In genomic region chrX:71558920-71559319, GRCh38 we compare ENCODE assay signal across 23 cellular contexts. TPM values are rescaled to one million over a fixed set of nuclear protein-coding genes. Genes with fewer than 3 reads are reported as not detected.
DNase-seq lines count a peak whose midpoint lies in the region; ATAC-seq, FAIRE-seq and TF ChIP-seq lines count a peak whose summit lies in the region.
"Had no signal": no experiment of that assay in that cellular context is flagged by ENCODE, and none has a peak within 500 bp of the region (broad histone marks: within the 10 kb centered on the region; RNA-seq: fewer than 3 reads in every experiment).

No MANE protein-coding gene starts in this region.

- no peak overlapping the region for H3K9ac ChIP-seq in IMR-90 (ENCODE audit: low read depth, low read length)
- H3K9ac ChIP-seq in trophoblast cell (ENCODE audit: low read length) = no peak overlapping the region
- H3K9ac ChIP-seq: BLaER1 had no signal

- no peak overlapping the region for H4K8ac ChIP-seq in IMR-90 (ENCODE audit: low read depth in 2 of 2, low read length in 2 of 2)
- no peak overlapping the region for H4K8ac ChIP-seq in trophoblast cell (ENCODE audit: low read depth, low read length)

- TF ChIP-seq POLR2A in A549 (IDR thresholded peaks at IDR 0.05; ENCODE audit: low read length) (no peak), IMR-90 (IDR thresholded peaks at IDR 0.05; ENCODE audit: low read depth, low read length) (no peak)

- H4K12ac ChIP-seq in trophoblast cell (ENCODE audit: low read depth, low read length) = no peak overlapping the region

- peaks cover 3% of the 10 kb centered on the region for H3K9me3 Mint-ChIP-seq in progenitor cell of endocrine pancreas (ENCODE audit: low read depth)
- H3K9me3 Mint-ChIP-seq: CD8-positive, alpha-beta T cell; GM23338 had no signal

- H3K4me3 ChIP-seq in A549 (no peak overlapping the region), IMR-90 (ENCODE audit: insufficient read depth, low read depth, low read length) (no peak overlapping the region), trophoblast cell (ENCODE audit: low read depth, low read length) (no peak overlapping the region)
- H3K4me3 ChIP-seq: BLaER1, GM12878, GM23338 had no signal

- H3K4me1 ChIP-seq in A549 (peaks cover 22% of the 10 kb centered on the region), IMR-90 (ENCODE audit: control insufficient read depth, insufficient read depth, low read length) (no peaks in the 10 kb centered on the region), trophoblast cell (ENCODE audit: control insufficient read depth in 1 of 2, insufficient read depth in 2 of 2, low read length in 2 of 2) (no peaks in the 10 kb centered on the region)
- H3K4me1 ChIP-seq: BLaER1 had no signal

- no peak overlapping the region for H2AK9ac ChIP-seq in IMR-90 (replicated peaks; ENCODE audit: low read depth, low read length, poor library complexity)

- H3K4ac ChIP-seq in IMR-90 (ENCODE audit: low read depth, low read length) = no peak overlapping the region
- H3K4ac ChIP-seq in trophoblast cell (ENCODE audit: low read depth, low read length) = no peak overlapping the region

- H4K5ac ChIP-seq in IMR-90 (ENCODE audit: low read depth, low read length) = no peak overlapping the region

- no peak overlapping the region for H2BK12ac ChIP-seq in trophoblast cell (ENCODE audit: low read length)

- H3K27me3 Mint-ChIP-seq in progenitor cell of endocrine pancreas (no peaks in the 10 kb centered on the region), T-helper 17 cell (no peaks in the 10 kb centered on the region)
- H3K27me3 Mint-ChIP-seq: B cell; CD4-positive, CD25-positive, alpha-beta regulatory T cell had no signal

- no peak for ATAC-seq in A549
- ATAC-seq in IMR-90 (ENCODE audit: low read depth) = no peak
- ATAC-seq in T-helper 17 cell = no peak
- ATAC-seq: CD8-positive, alpha-beta T cell; GM12878; GM23338; HCT116 had no signal

- POLR2A ChIA-PET in A549 (lab: Yijun Ruan, JAX) (no interaction called here), IMR-90 (lab: Charles Lee; ENCODE audit: unreplicated experiment) (interaction anchor here (0.6 kb wide), 1 partner anchor 437 kb away, joined by 3 read pairs; no protein-coding TSS in a partner anchor)

- H3K79me1 ChIP-seq in IMR-90 (ENCODE audit: low read depth in 1 of 2, low read length in 2 of 2) (peaks cover under 1 to 4% of the 10 kb centered on the region in 2 experiments; a peak in 2 of 4 replicates), trophoblast cell (ENCODE audit: low read length) (no peaks in the 10 kb centered on the region)

- no peak overlapping the region for H2BK120ac ChIP-seq in IMR-90 (ENCODE audit: low read depth, low read length)
- no peak overlapping the region for H2BK120ac ChIP-seq in trophoblast cell (ENCODE audit: insufficient read depth, low read length, poor library complexity)

- H3K36me3 ChIP-seq in IMR-90 (ENCODE audit: control insufficient read depth, insufficient read depth, low read length) (peaks cover 34% of the 10 kb centered on the region), trophoblast cell (ENCODE audit: control insufficient read depth in 1 of 2, insufficient read depth in 2 of 2, low read length in 2 of 2) (peaks cover 23 to 35% of the 10 kb centered on the region in 2 experiments)

- H3K4me1 Mint-ChIP-seq in progenitor cell of endocrine pancreas (ENCODE audit: low read depth) = peaks cover 7% of the 10 kb centered on the region
- peaks cover 9% of the 10 kb centered on the region for H3K4me1 Mint-ChIP-seq in T-helper 17 cell
- H3K4me1 Mint-ChIP-seq: B cell, GM23338, H9 had no signal

- DNase-seq in A549 (ENCODE audit: low read depth in 1 of 2, low spot score in 1 of 2) = no peak
- no peak for DNase-seq in IMR-90
- DNase-seq in progenitor cell of endocrine pancreas (ENCODE audit: low spot score, unreplicated experiment) = no peak
- DNase-seq in trophoblast cell = no peak
- no peak for DNase-seq in T-helper 17 cell
- DNase-seq: Caco-2; CD4-positive, CD25-positive, alpha-beta regulatory T cell; CD8-positive, alpha-beta T cell; DMS 273 treated with DMSO at 0.1 percent for 48 hours; DMS79; EL; GDM1; H9 had no signal

- H4K20me1 ChIP-seq in IMR-90 (ENCODE audit: insufficient read depth, low read length) = peaks cover 2% of the 10 kb centered on the region; the same call in 1 of the 2 replicates

- H3K4me3 Mint-ChIP-seq in progenitor cell of endocrine pancreas (ENCODE audit: low read depth) (no peak overlapping the region), T-helper 17 cell (no peak overlapping the region)
- H3K4me3 Mint-ChIP-seq: B cell; CD4-positive, CD25-positive, alpha-beta regulatory T cell; CD8-positive, alpha-beta T cell; GM23338; H9 had no signal

- no peak overlapping the region for H3K27ac ChIP-seq in A549
- no peak overlapping the region for H3K27ac ChIP-seq in IMR-90 (ENCODE audit: insufficient read depth, low read length)
- no peak overlapping the region for H3K27ac ChIP-seq in trophoblast cell (ENCODE audit: low read depth, low read length)
- H3K27ac ChIP-seq: BLaER1, C4-2B had no signal

- H3K27me3 ChIP-seq in IMR-90 (ENCODE audit: control insufficient read depth, insufficient read depth, low read length) (peaks cover 2% of the 10 kb centered on the region; the same call in 1 of the 2 replicates), trophoblast cell (ENCODE audit: insufficient read depth, low read length) (no peaks in the 10 kb centered on the region)

- dilution Hi-C loops in IMR-90 (cut with HindIII; ENCODE audit: low sequenced_read_pairs, unreplicated experiment) = no loop called here

- H3K56ac ChIP-seq in IMR-90 (ENCODE audit: extremely low read depth, insufficient read depth, low read length) = no peak overlapping the region

- 92% methylated on average over 5 of the region's 5 CpGs for WGBS in A549 (ENCODE audit: missing lambda C conversion rate)
- no CpG with 5 or more reads among the region's 5 CpGs for WGBS in IMR-90 (ENCODE audit: extremely low coverage in 2 of 2, insufficient read length in 1 of 2), 2 experiments
- WGBS in trophoblast cell (ENCODE audit: extremely low coverage, insufficient coverage, insufficient read length) = no CpG with 5 or more reads among the region's 5 CpGs

- H3K18ac ChIP-seq in IMR-90 (ENCODE audit: low read depth, low read length) (no peak overlapping the region), trophoblast cell (ENCODE audit: low read length) (no peak overlapping the region)

- H3K9me3 ChIP-seq in A549 (no peaks in the 10 kb centered on the region), IMR-90 (ENCODE audit: control insufficient read depth, insufficient read depth, low read length) (no peaks in the 10 kb centered on the region), trophoblast cell (ENCODE audit: insufficient read depth, low read depth, low read length) (no peaks in the 10 kb centered on the region), T-helper 17 cell (ENCODE audit: control insufficient read depth, low read length, poor library complexity, severe bottlenecking) (no peaks in the 10 kb centered on the region)
- H3K9me3 ChIP-seq: BLaER1, Caco-2 had no signal

- H3K14ac ChIP-seq in IMR-90 (replicated peaks; ENCODE audit: low read depth, low read length) = no peak overlapping the region
- no peak overlapping the region for H3K14ac ChIP-seq in trophoblast cell (ENCODE audit: low read length)

- H3K23ac ChIP-seq in IMR-90 (ENCODE audit: low read depth, low read length) (no peak overlapping the region), trophoblast cell (ENCODE audit: low read length) (no peak overlapping the region)

- CTCF ChIA-PET in A549 (lab: Yijun Ruan, JAX) (no interaction called here), IMR-90 (lab: Yijun Ruan, JAX) (no interaction called here)

- BruUV-seq in IMR-90 (replicated peaks; lab: Mats Ljungman, UMichigan) = no TSS peak

- TF ChIP-seq RAD21 in A549 (conservative IDR thresholded peaks at IDR 0.05 in 1 of 2, IDR thresholded peaks at IDR 0.05 in 1 of 2) (no peak), IMR-90 (IDR thresholded peaks at IDR 0.05; ENCODE audit: low read length) (no peak)

- TF ChIP-seq CTCF in A549 (IDR thresholded peaks at IDR 0.05) (no peak), IMR-90 (conservative IDR thresholded peaks at IDR 0.05; ENCODE audit: low read depth, low read length) (no peak), progenitor cell of endocrine pancreas (IDR thresholded peaks at IDR 0.05; ENCODE audit: unreplicated experiment) (no peak)

- no peak overlapping the region for H4K91ac ChIP-seq in IMR-90 (ENCODE audit: insufficient read depth, low read depth, low read length)
- no peak overlapping the region for H4K91ac ChIP-seq in trophoblast cell (ENCODE audit: low read depth, low read length)

- no peak for FAIRE-seq in A549 (lab: Jason Lieb, UNC)
- FAIRE-seq: GM12878, GM19239 had no signal

- TF ChIP-seq EP300 in A549 (IDR thresholded peaks at IDR 0.05) = no peak

- no peaks in the 10 kb centered on the region for H3K9me1 ChIP-seq in IMR-90 (ENCODE audit: insufficient read depth, low read length)

- no peaks in the 10 kb centered on the region for H3K79me2 ChIP-seq in trophoblast cell (ENCODE audit: control insufficient read depth, insufficient read depth, low read length, poor library complexity)

- H2BK5ac ChIP-seq in IMR-90 (ENCODE audit: low read depth, low read length, poor library complexity, severe bottlenecking) (no peak overlapping the region), trophoblast cell (ENCODE audit: low read depth, low read length, poor library complexity) (no peak overlapping the region)

- H2AK5ac ChIP-seq in IMR-90 (ENCODE audit: low read depth, low read length) (no peak overlapping the region), trophoblast cell (ENCODE audit: low read length) (no peak overlapping the region)

- peaks cover 18% of the 10 kb centered on the region for H3K36me3 Mint-ChIP-seq in progenitor cell of endocrine pancreas (ENCODE audit: insufficient read depth)
- peaks cover 10% of the 10 kb centered on the region for H3K36me3 Mint-ChIP-seq in T-helper 17 cell (ENCODE audit: low read depth)

- intact Hi-C loops in IMR-90 (cut with micrococcal nuclease) = no loop called here

- in situ Hi-C loops in IMR-90 (cut with MboI; ENCODE audit: low sequenced_read_pairs) = no loop called here

- H2BK15ac ChIP-seq in IMR-90 (ENCODE audit: low read depth, low read length) = no peak overlapping the region

- H2BK20ac ChIP-seq in IMR-90 (ENCODE audit: low read depth, low read length) = no peak overlapping the region

- H2AFZ ChIP-seq in IMR-90 (replicated peaks; ENCODE audit: low read length, poor library complexity) = no peak overlapping the region
- no peak overlapping the region for H2AFZ ChIP-seq in trophoblast cell (ENCODE audit: insufficient read depth, low read length, poor library complexity)
- H2AFZ ChIP-seq: GM23338 had no signal

- peak overlapping the region; percentile 10 for H3K27ac Mint-ChIP-seq in progenitor cell of endocrine pancreas
- H3K27ac Mint-ChIP-seq in T-helper 17 cell = no peak overlapping the region
- H3K27ac Mint-ChIP-seq: B cell; CD4-positive, CD25-positive, alpha-beta regulatory T cell; CD8-positive, alpha-beta T cell; GM23338; H9 had no signal

- no peak overlapping the region for H3K4me2 ChIP-seq in A549
- H3K4me2 ChIP-seq in IMR-90 (ENCODE audit: low read depth, low read length) = no peak overlapping the region
- H3K4me2 ChIP-seq in trophoblast cell (ENCODE audit: low read length) = no peak overlapping the region
- H3K4me2 ChIP-seq: BLaER1, GM23338 had no signal

RNA-seq across cellular contexts. Expression of gene GCNA, which starts 19.3 kb away (rescaled TPM):
- polyA plus RNA-seq in A549 (2011; rRNA removed) (1.5 and 1.7 TPM in 2 replicates), A549 (2017; fragmentation: RNase III; extraction: RNeasy Plus Mini Kit Qiagen cat#74134 plus additional on column Dnase treatment) (1.4 to 1.6 TPM (median 1.6 TPM) in 3 replicates), IMR-90 (2012; rRNA removed) (0.75 and 1.3 TPM in 2 replicates)
- 0.45 and 0.61 TPM in 2 replicates for polyA plus RNA-seq in A549 (2012; cell fraction: cytosol; rRNA removed)
- 2.0 and 3.5 TPM in 2 replicates for polyA plus RNA-seq in A549 (2012; cell fraction: nucleus; rRNA removed)
- polyA minus RNA-seq in A549 (2011; rRNA and poly(A)+ RNA removed) = 1.0 and 2.1 TPM in 2 replicates
- total RNA-seq in IMR-90 (2012; rRNA removed) (0.83 and 0.90 TPM in 2 replicates), progenitor cell of endocrine pancreas (2.7 and 3.9 TPM in 2 replicates), T-helper 17 cell (1 to 10 TPM; 1.2 to 1.3 TPM)
- polyA plus RNA-seq in IMR-90 (2012; cell fraction: cytosol; rRNA removed) = 0.25 and 0.29 TPM in 2 replicates
- 2.3 and 9.8 TPM in 2 replicates for polyA plus RNA-seq in IMR-90 (2012; cell fraction: nucleus; rRNA removed; ENCODE audit: low replicate concordance)
- polyA plus RNA-seq in trophoblast cell (2013) = 0.68 and 0.70 TPM in 2 replicates

RNA-seq across cellular contexts. Expression of gene OGT, which starts 26.0 kb away (rescaled TPM):
- polyA plus RNA-seq in A549 (2011; rRNA removed) (290 and 300 TPM in 2 replicates), A549 (2017; fragmentation: RNase III; extraction: RNeasy Plus Mini Kit Qiagen cat#74134 plus additional on column Dnase treatment) (42.7 to 47.8 TPM (median 47.3 TPM) in 3 replicates), IMR-90 (2012; rRNA removed) (96.8 and 113 TPM in 2 replicates)
- 34.9 and 35.3 TPM in 2 replicates for polyA plus RNA-seq in A549 (2012; cell fraction: cytosol; rRNA removed)
- 187 and 235 TPM in 2 replicates for polyA plus RNA-seq in A549 (2012; cell fraction: nucleus; rRNA removed)
- polyA minus RNA-seq in A549 (2011; rRNA and poly(A)+ RNA removed) = 225 and 326 TPM in 2 replicates
- total RNA-seq in IMR-90 (2012; rRNA removed) (65.0 and 80.7 TPM in 2 replicates), progenitor cell of endocrine pancreas (143 and 146 TPM in 2 replicates), T-helper 17 cell (100 to 1,000 TPM; 423 to 453 TPM)
- 11.0 and 20.0 TPM in 2 replicates for polyA plus RNA-seq in IMR-90 (2012; cell fraction: cytosol; rRNA removed)
- polyA plus RNA-seq in IMR-90 (2012; cell fraction: nucleus; rRNA removed; ENCODE audit: low replicate concordance) = 296 and 1,795 TPM in 2 replicates
- polyA plus RNA-seq in trophoblast cell (2013) = 40.2 and 40.4 TPM in 2 replicates

RNA-seq across cellular contexts. Expression of gene CXCR3, which starts 59.4 kb away (rescaled TPM):
- polyA plus RNA-seq in A549 (2011; rRNA removed) (not detected in 2 replicates), A549 (2017; fragmentation: RNase III; extraction: RNeasy Plus Mini Kit Qiagen cat#74134 plus additional on column Dnase treatment) (not detected in 3 replicates), IMR-90 (2012; rRNA removed) (not detected in 2 replicates)
- not detected in 2 replicates for polyA plus RNA-seq in A549 (2012; cell fraction: cytosol; rRNA removed)
- polyA plus RNA-seq in A549 (2012; cell fraction: nucleus; rRNA removed) = not detected in 2 replicates
- polyA minus RNA-seq in A549 (2011; rRNA and poly(A)+ RNA removed) = not detected in 2 replicates
- total RNA-seq in IMR-90 (2012; rRNA removed) (not detected in 2 replicates), progenitor cell of endocrine pancreas (not detected in 2 replicates), T-helper 17 cell (1 to 10 TPM; 3.1 to 5.8 TPM)
- not detected in 2 replicates for polyA plus RNA-seq in IMR-90 (2012; cell fraction: cytosol; rRNA removed)
- 0.03 TPM in 1 of 2 replicates, not detected in the other for polyA plus RNA-seq in IMR-90 (2012; cell fraction: nucleus; rRNA removed; ENCODE audit: low replicate concordance)
- polyA plus RNA-seq in trophoblast cell (2013) = not detected in 2 replicates
- total RNA-seq: A172, Caco-2, GM23338, H4, H9 had no signal
- polyA plus RNA-seq: AG04450, GM23338 had no signal
